Comparison of ENCODE assay signal across 18 cellular contexts in the genomic region with DNA sequence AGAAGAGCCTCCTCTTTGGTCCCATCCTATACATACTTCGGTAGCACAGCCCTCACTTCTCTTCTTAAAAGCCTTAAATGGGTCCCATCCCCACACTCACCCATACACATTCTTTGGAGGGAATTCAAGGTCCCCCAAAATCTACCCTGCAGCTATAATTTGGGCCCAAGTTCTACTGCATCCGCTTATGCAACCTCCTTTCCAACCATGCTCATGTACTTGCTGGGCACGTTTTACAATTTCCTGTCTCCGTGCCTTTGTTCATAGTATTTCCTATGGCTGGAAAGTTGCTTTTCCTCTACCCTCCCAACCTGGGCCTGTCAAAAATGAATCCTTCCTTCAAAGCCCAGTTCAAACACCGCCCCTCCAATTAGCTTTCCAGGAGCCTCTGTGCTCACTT.
DNase-seq lines count a peak whose midpoint lies in the region; ATAC-seq and TF ChIP-seq lines count a peak whose summit lies in the region.
"Had no signal": no experiment of that assay in that cellular context is flagged by ENCODE, and none has a peak within 500 bp of the region (broad histone marks: within the 10 kb centered on the region; RNA-seq: fewer than 3 reads in every experiment).

No MANE protein-coding gene starts in this region.

- POLR2A ChIA-PET in CD4-positive, alpha-beta T cell (lab: Charles Lee), result interaction anchor here (1.5 to 1.9 kb wide), 2 partner anchors 9 to 10 kb away, joined by 3 to 5 read pairs; no protein-coding TSS in a partner anchor
- POLR2A ChIA-PET in IMR-90 (lab: Charles Lee; ENCODE audit: unreplicated experiment), result no interaction called here
- POLR2A ChIA-PET in RWPE1 (lab: Yijun Ruan, JAX; ENCODE audit: low non-redundant PET), result no interaction called here

- H3K27me3 Mint-ChIP-seq in CD4-positive, alpha-beta T cell, result no peaks in the 10 kb centered on the region
- H3K27me3 Mint-ChIP-seq in progenitor cell of endocrine pancreas, result no peaks in the 10 kb centered on the region
- H3K27me3 Mint-ChIP-seq: stimulated activated naive CD8-positive, alpha-beta T cell treated with anti-CD3 and anti-CD28 coated beads, Interleukin-15, amount 100 ng/mL, for 72 hours had no signal

- no peak overlapping the region; the same call in 1 of the 2 replicates for H3K18ac ChIP-seq in IMR-90 (ENCODE audit: low read depth, low read length)

- no peak for ATAC-seq in CD4-positive, alpha-beta T cell (ENCODE audit: poor library complexity)
- ATAC-seq in IMR-90 (ENCODE audit: low read depth), result no peak
- no peak for ATAC-seq in HG02798 (IDR thresholded peaks at IDR 0.05; ENCODE audit: poor library complexity, unreplicated experiment)
- ATAC-seq: pancreas; stimulated activated naive CD8-positive, alpha-beta T cell treated with anti-CD3 and anti-CD28 coated beads, Interleukin-15, amount 100 ng/mL, for 72 hours had no signal

- no peak overlapping the region for H4K5ac ChIP-seq in IMR-90 (ENCODE audit: low read depth, low read length)

- in situ Hi-C loops in IMR-90 (cut with MboI; ENCODE audit: low sequenced_read_pairs), result no loop called here

- dilution Hi-C loops in IMR-90 (cut with HindIII; ENCODE audit: low sequenced_read_pairs, unreplicated experiment), result no loop called here

- no peak for DNase-seq in CD4-positive, alpha-beta T cell
- DNase-seq in IMR-90 (no peak), dorsolateral prefrontal cortex (no peak), progenitor cell of endocrine pancreas (ENCODE audit: low spot score, unreplicated experiment) (no peak), RWPE1 (ENCODE audit: low spot score) (no peak), NK-92 (lab: John Stamatoyannopoulos, UW; ENCODE audit: unreplicated experiment) (no peak), SJCRH30 (no peak)
- DNase-seq: activated CD4-positive, CD25-positive, alpha-beta regulatory T cell; dermis blood vessel endothelial cell; foreskin fibroblast; GOT3; NCI-H1436 treated with DMSO at 0.1 percent for 48 hours; NCI-H774; pancreas; stimulated activated CD4-positive, alpha-beta T cell treated with anti-CD3 and anti-CD28 coated beads, Interleukin-4, amount 100 ng/mL, for 24 hours; stimulated activated naive CD8-positive, alpha-beta T cell treated with anti-CD3 and anti-CD28 coated beads, Interleukin-15, amount 100 ng/mL, for 72 hours had no signal

- H4K8ac ChIP-seq in IMR-90 (ENCODE audit: low read depth in 2 of 2, low read length in 2 of 2), result no peak overlapping the region

- peaks cover 47% of the 10 kb centered on the region for H4K20me1 ChIP-seq in IMR-90 (ENCODE audit: insufficient read depth, low read length)

- peaks cover 35% of the 10 kb centered on the region for H3K36me3 Mint-ChIP-seq in CD4-positive, alpha-beta T cell (ENCODE audit: low read depth)
- H3K36me3 Mint-ChIP-seq in progenitor cell of endocrine pancreas (ENCODE audit: insufficient read depth), result peaks cover 8% of the 10 kb centered on the region

- no peak for TF ChIP-seq RAD21 in IMR-90 (IDR thresholded peaks at IDR 0.05; ENCODE audit: low read length)

- no peak overlapping the region for H2BK15ac ChIP-seq in IMR-90 (ENCODE audit: low read depth, low read length)

- no peak overlapping the region for H2AK5ac ChIP-seq in IMR-90 (ENCODE audit: low read depth, low read length)

- TF ChIP-seq POLR2A in IMR-90 (IDR thresholded peaks at IDR 0.05; ENCODE audit: low read depth, low read length), result no peak

- H3K79me1 ChIP-seq in IMR-90 (ENCODE audit: low read depth in 1 of 2, low read length in 2 of 2), result peaks cover 4 to 69% of the 10 kb centered on the region in 2 experiments

- no peak overlapping the region for H3K14ac ChIP-seq in IMR-90 (replicated peaks; ENCODE audit: low read depth, low read length)

- H3K9me1 ChIP-seq in IMR-90 (ENCODE audit: insufficient read depth, low read length), result peaks cover 10% of the 10 kb centered on the region

- H3K9ac ChIP-seq in IMR-90 (ENCODE audit: low read depth, low read length), result no peak overlapping the region

- no peak overlapping the region for H3K27ac ChIP-seq in CD4-positive, alpha-beta T cell (ENCODE audit: low read depth, low read length)
- H3K27ac ChIP-seq in IMR-90 (ENCODE audit: insufficient read depth, low read length) (peak overlapping the region; percentile 10; the same call in 1 of the 2 replicates), dorsolateral prefrontal cortex (peak overlapping the region in 46 of 59 donors; percentile 4 to 98 (median 58)), RWPE1 (no peak overlapping the region), SJCRH30 (no peak overlapping the region)
- H3K27ac ChIP-seq: SJSA1 had no signal

- no peaks in the 10 kb centered on the region for H3K9me3 Mint-ChIP-seq in CD4-positive, alpha-beta T cell
- no peaks in the 10 kb centered on the region for H3K9me3 Mint-ChIP-seq in progenitor cell of endocrine pancreas (ENCODE audit: low read depth)
- H3K9me3 Mint-ChIP-seq: stimulated activated naive CD8-positive, alpha-beta T cell treated with anti-CD3 and anti-CD28 coated beads, Interleukin-15, amount 100 ng/mL, for 72 hours had no signal

- no peak overlapping the region for H2BK5ac ChIP-seq in IMR-90 (ENCODE audit: low read depth, low read length, poor library complexity, severe bottlenecking)

- H2BK120ac ChIP-seq in IMR-90 (ENCODE audit: low read depth, low read length), result no peak overlapping the region

- no peak overlapping the region for H2AFZ ChIP-seq in IMR-90 (replicated peaks; ENCODE audit: low read length, poor library complexity)

- H4K91ac ChIP-seq in IMR-90 (ENCODE audit: insufficient read depth, low read depth, low read length), result no peak overlapping the region

- peaks cover 27% of the 10 kb centered on the region for H3K4me1 Mint-ChIP-seq in CD4-positive, alpha-beta T cell (ENCODE audit: low read depth)
- H3K4me1 Mint-ChIP-seq in progenitor cell of endocrine pancreas (ENCODE audit: low read depth), result peaks cover 34% of the 10 kb centered on the region

- no peak overlapping the region; the same call in 1 of the 2 replicates for H3K23ac ChIP-seq in IMR-90 (ENCODE audit: low read depth, low read length)

- H3K4me3 ChIP-seq in IMR-90 (ENCODE audit: insufficient read depth, low read depth, low read length), result no peak overlapping the region
- H3K4me3 ChIP-seq in dorsolateral prefrontal cortex, result peak overlapping the region in 3 of 59 donors; percentile 2 to 83 (median 8)
- H3K4me3 ChIP-seq in SJCRH30, result no peak overlapping the region
- H3K4me3 ChIP-seq: pancreas, SJSA1 had no signal

- CTCF ChIA-PET in CD4-positive, alpha-beta T cell (lab: Charles Lee), result interaction anchor here (0.5 to 3.5 kb wide), 3 partner anchors 8 to 424 kb away, joined by 3 to 30 read pairs (median 6); no protein-coding TSS in a partner anchor
- CTCF ChIA-PET in IMR-90 (lab: Yijun Ruan, JAX) (interaction anchor here (3.7 kb wide), 1 partner anchor 8 kb away, joined by 17 read pairs; no protein-coding TSS in a partner anchor), RWPE1 (lab: Yijun Ruan, JAX) (interaction anchor here (0.7 kb wide), 1 partner anchor 99 kb away, joined by 3 read pairs; no protein-coding TSS in a partner anchor)

- no peak overlapping the region for H3K56ac ChIP-seq in IMR-90 (ENCODE audit: extremely low read depth, insufficient read depth, low read length)

- no peak overlapping the region for H2BK20ac ChIP-seq in IMR-90 (ENCODE audit: low read depth, low read length)

- peaks cover 19% of the 10 kb centered on the region for H3K4me1 ChIP-seq in IMR-90 (ENCODE audit: control insufficient read depth, insufficient read depth, low read length)
- peaks cover 14% of the 10 kb centered on the region for H3K4me1 ChIP-seq in SJCRH30

- H3K4ac ChIP-seq in IMR-90 (ENCODE audit: low read depth, low read length), result no peak overlapping the region

- H3K4me3 Mint-ChIP-seq in CD4-positive, alpha-beta T cell, result peak overlapping the region; percentile 23
- H3K4me3 Mint-ChIP-seq in progenitor cell of endocrine pancreas (ENCODE audit: low read depth), result no peak overlapping the region
- H3K4me3 Mint-ChIP-seq: stimulated activated naive CD8-positive, alpha-beta T cell treated with anti-CD3 and anti-CD28 coated beads, Interleukin-15, amount 100 ng/mL, for 72 hours had no signal

- H3K36me3 ChIP-seq in IMR-90 (ENCODE audit: control insufficient read depth, insufficient read depth, low read length), result peaks cover 32% of the 10 kb centered on the region
- peaks cover 37% of the 10 kb centered on the region for H3K36me3 ChIP-seq in SJCRH30
- H3K36me3 ChIP-seq: pancreas had no signal

- WGBS in IMR-90 (ENCODE audit: extremely low coverage in 2 of 2, insufficient read length in 1 of 2), 2 experiments, result 93% methylated on average over 2 of the region's 5 CpGs; no CpG with 5 or more reads in 1 of the 2 experiments

- no TSS peak for BruUV-seq in IMR-90 (replicated peaks; lab: Mats Ljungman, UMichigan)

- no peaks in the 10 kb centered on the region for H3K9me3 ChIP-seq in CD4-positive, alpha-beta T cell (ENCODE audit: control insufficient read depth, low read length)
- H3K9me3 ChIP-seq in IMR-90 (ENCODE audit: control insufficient read depth, insufficient read depth, low read length) (no peaks in the 10 kb centered on the region), SJCRH30 (replicated peaks) (no peaks in the 10 kb centered on the region)
- H3K9me3 ChIP-seq: pancreas, SJSA1 had no signal

- TF ChIP-seq CTCF in CD4-positive, alpha-beta T cell (IDR thresholded peaks at IDR 0.05), result no peak
- no peak for TF ChIP-seq CTCF in IMR-90 (conservative IDR thresholded peaks at IDR 0.05; ENCODE audit: low read depth, low read length)
- no peak for TF ChIP-seq CTCF in dorsolateral prefrontal cortex (IDR thresholded peaks at IDR 0.05 in 54 of 56, conservative IDR thresholded peaks at IDR 0.05 in 2 of 56; ENCODE audit: low read depth in 1 of 56, partially characterized antibody in 56 of 56)
- no peak for TF ChIP-seq CTCF in progenitor cell of endocrine pancreas (IDR thresholded peaks at IDR 0.05; ENCODE audit: unreplicated experiment)
- TF ChIP-seq CTCF in RWPE1 (conservative IDR thresholded peaks at IDR 0.05; ENCODE audit: low read depth), result no peak

- intact Hi-C loops in CD4-positive, alpha-beta T cell (cut with DNase I, micrococcal nuclease), result no loop called here
- intact Hi-C loops in IMR-90 (cut with micrococcal nuclease), result no loop called here
- intact Hi-C loops in dorsolateral prefrontal cortex (cut with DNase I), result no loop called here

- H3K27ac Mint-ChIP-seq in CD4-positive, alpha-beta T cell, result no peak overlapping the region
- H3K27ac Mint-ChIP-seq in progenitor cell of endocrine pancreas, result peak overlapping the region; percentile 74
- H3K27ac Mint-ChIP-seq: stimulated activated naive CD8-positive, alpha-beta T cell treated with anti-CD3 and anti-CD28 coated beads, Interleukin-15, amount 100 ng/mL, for 72 hours had no signal

- H3K4me2 ChIP-seq in IMR-90 (ENCODE audit: low read depth, low read length), result peak overlapping the region; percentile 44; the same call in 1 of the 2 replicates

- no peak overlapping the region for H2AK9ac ChIP-seq in IMR-90 (replicated peaks; ENCODE audit: low read depth, low read length, poor library complexity)

- no peaks in the 10 kb centered on the region for H3K27me3 ChIP-seq in CD4-positive, alpha-beta T cell (ENCODE audit: control insufficient read depth, insufficient read depth, low read length)
- H3K27me3 ChIP-seq in IMR-90 (ENCODE audit: control insufficient read depth, insufficient read depth, low read length), result no peaks in the 10 kb centered on the region
- H3K27me3 ChIP-seq in dorsolateral prefrontal cortex, result no peaks in the 10 kb centered on the region
- no peaks in the 10 kb centered on the region for H3K27me3 ChIP-seq in SJCRH30
- H3K27me3 ChIP-seq: pancreas, SJSA1 had no signal

TF ChIP-seq in IMR-90, 13 proteins besides CTCF, POLR2A, EP300 and RAD21 (continues in another document):
- TF ChIP-seq NFE2L2 (IDR thresholded peaks at IDR 0.05; ENCODE audit: low read depth, low read length), result no peak

Comparison
In these comparisons a context has a peak if more than half of its experiments do, and no peak if none do; other contexts are left out.
1. H3K27ac ChIP-seq: peak in IMR-90 (single experiment) and dorsolateral prefrontal cortex (46 of 59); none in CD4-positive, alpha-beta T cell (single experiment), RWPE1 (single experiment) and SJCRH30 (single experiment).